Comparison of ENCODE assay signal across 16 cellular contexts in genomic region chr2:1648241-1649102, GRCh38.
"Had no signal": no experiment of that assay in that cellular context is flagged by ENCODE, and none has a peak within 500 bp of the region (broad histone marks: within the 10 kb centered on the region; RNA-seq: fewer than 3 reads in every experiment).

No MANE protein-coding gene starts in this region.

- H3K27me3 Mint-ChIP-seq: activated naive CD8-positive, alpha-beta T cell had no signal

- H3K4me1 ChIP-seq: gastrocnemius medialis had no signal

- H3K9me3 Mint-ChIP-seq: natural killer cell; T-helper 2 cell treated with Interferon-gamma antibody and Interleukin-4, amounts not matched to agents 5 μg/mL and 100 μg/mL, for 36 hours had no signal

- DNase-seq: activated CD4-positive, alpha-beta T cell treated with anti-CD3 and anti-CD28 coated beads, Interleukin-2, amount 50 U/mL, for 4 hours; activated CD4-positive, CD25-positive, alpha-beta regulatory T cell treated with anti-CD3 and anti-CD28 coated beads, Interleukin-2, amount 50 U/mL, for 72 hours; activated gamma-delta T cell; activated T-cell treated with anti-CD3 and anti-CD28 coated beads, Interleukin-2, amount 50 U/mL, for 4 hours; amygdala; brain microvascular endothelial cell; gastrocnemius medialis; hippocampal formation; natural killer cell; SIG-M5 had no signal

- H3K27ac ChIP-seq: brain microvascular endothelial cell, gastrocnemius medialis, skin epidermis, tibial nerve had no signal

- H3K27me3 ChIP-seq: brain microvascular endothelial cell, tibial nerve had no signal

- H3K4me3 ChIP-seq: gastrocnemius medialis, mucosa of descending colon, skin epidermis, tibial nerve had no signal

- H3K36me3 ChIP-seq: gastrocnemius medialis had no signal

- H3K4me1 Mint-ChIP-seq: natural killer cell had no signal

- H3K9me3 ChIP-seq: gastrocnemius medialis, mucosa of descending colon, tibial nerve had no signal

- H3K4me3 Mint-ChIP-seq: activated naive CD8-positive, alpha-beta T cell; activated T-cell treated with anti-CD3 and anti-CD28 coated beads, Interleukin-2, amount 50 U/mL, for 4 hours; natural killer cell; T-helper 2 cell treated with Interferon-gamma antibody and Interleukin-4, amounts not matched to agents 5 μg/mL and 100 μg/mL, for 36 hours had no signal

- ATAC-seq: activated T-cell treated with anti-CD3 and anti-CD28 coated beads, Interleukin-2, amount 50 U/mL, for 4 hours; gastrocnemius medialis; mucosa of descending colon; natural killer cell had no signal

- H3K36me3 Mint-ChIP-seq: activated naive CD8-positive, alpha-beta T cell; natural killer cell had no signal

- FAIRE-seq: endothelial cell of umbilical vein had no signal

- H3K27ac Mint-ChIP-seq: activated naive CD8-positive, alpha-beta T cell; natural killer cell; T-helper 2 cell treated with Interferon-gamma antibody and Interleukin-4, amounts not matched to agents 5 μg/mL and 100 μg/mL, for 36 hours had no signal
